36 cellular contexts compared by ENCODE assay signal in the genomic region with DNA sequence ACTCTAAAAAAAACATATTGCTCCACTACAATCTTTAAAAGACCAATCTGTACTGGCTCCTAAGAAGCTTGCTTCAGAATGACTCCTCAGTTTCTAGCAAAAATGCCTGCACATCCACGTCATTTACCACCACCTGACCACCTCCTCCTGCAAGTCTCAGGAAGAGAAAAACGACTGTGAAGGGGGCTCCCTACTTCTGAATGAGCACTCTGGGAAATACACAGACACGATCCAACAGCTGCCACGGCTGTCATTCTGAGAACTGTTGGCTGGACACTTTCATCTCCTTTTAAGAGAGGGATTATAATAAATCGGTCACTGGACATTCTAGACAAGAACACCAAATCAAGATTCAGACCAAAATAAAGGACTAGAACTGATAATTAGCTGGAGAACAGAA.
"Had no signal": no experiment of that assay in that cellular context is flagged by ENCODE, and none has a peak within 500 bp of the region (broad histone marks: within the 10 kb centered on the region; RNA-seq: fewer than 3 reads in every experiment).

No MANE protein-coding gene starts in this region.

- H3K9me3 Mint-ChIP-seq: activated CD4-positive, alpha-beta memory T cell treated with anti-CD3 and anti-CD28 coated beads, Interleukin-2, amount 10 ng/mL, durations not matched to agents 7 days and 5 days; activated naive CD4-positive, alpha-beta T cell treated with anti-CD3 and anti-CD28 coated beads, Interleukin-2, amount 50 U/mL, for 24 hours; brain had no signal

- H3K4me3 ChIP-seq: adrenal gland, MG63, PC-9 had no signal

- H2AFZ ChIP-seq: PC-9 had no signal

- H3K27me3 Mint-ChIP-seq: activated CD4-positive, alpha-beta memory T cell treated with anti-CD3 and anti-CD28 coated beads, Interleukin-2, amount 10 ng/mL, durations not matched to agents 7 days and 5 days; activated CD8-positive, alpha-beta memory T cell treated with anti-CD3 and anti-CD28 coated beads, Interleukin-2, amount 10 ng/mL, durations not matched to agents 7 days and 5 days; activated naive CD4-positive, alpha-beta T cell treated with anti-CD3 and anti-CD28 coated beads, Interleukin-2, amount 50 U/mL, for 24 hours; brain had no signal

- ATAC-seq: activated CD8-positive, alpha-beta memory T cell treated with anti-CD3 and anti-CD28 coated beads, Interleukin-2, amount 10 ng/mL, durations not matched to agents 7 days and 5 days; Right ventricle myocardium inferior had no signal

- H3K4me3 Mint-ChIP-seq: activated CD4-positive, alpha-beta memory T cell treated with anti-CD3 and anti-CD28 coated beads, Interleukin-2, amount 10 ng/mL, durations not matched to agents 7 days and 5 days; activated CD8-positive, alpha-beta memory T cell treated with anti-CD3 and anti-CD28 coated beads, Interleukin-2, amount 10 ng/mL, durations not matched to agents 7 days and 5 days; activated naive CD4-positive, alpha-beta T cell treated with anti-CD3 and anti-CD28 coated beads, Interleukin-2, amount 50 U/mL, for 24 hours; brain had no signal

- H3K9me3 ChIP-seq: adrenal gland, MG63 had no signal

- H3K27me3 ChIP-seq: adrenal gland, MG63 had no signal

- H3K4me1 ChIP-seq: adrenal gland had no signal

- H3K4me1 Mint-ChIP-seq: activated CD8-positive, alpha-beta memory T cell treated with anti-CD3 and anti-CD28 coated beads, Interleukin-2, amount 10 ng/mL, durations not matched to agents 7 days and 5 days; brain had no signal

- DNase-seq: activated CD4-positive, alpha-beta memory T cell treated with anti-CD3 and anti-CD28 coated beads, Interleukin-2, amount 10 ng/mL, durations not matched to agents 7 days and 5 days; activated CD4-positive, alpha-beta T cell treated with anti-CD3 and anti-CD28 coated beads for 1 hour; activated CD4-positive, alpha-beta T cell treated with anti-CD3 and anti-CD28 coated beads for 48 hours; activated CD4-positive, CD25-positive, alpha-beta regulatory T cell; activated CD8-positive, alpha-beta memory T cell treated with anti-CD3 and anti-CD28 coated beads for 24 hours; activated CD8-positive, alpha-beta memory T cell treated with anti-CD3 and anti-CD28 coated beads, Interleukin-2, amount 10 ng/mL, durations not matched to agents 7 days and 5 days; activated CD8-positive, alpha-beta memory T cell treated with anti-CD3 and anti-CD28 coated beads, Interleukin-2, amount 50 U/mL, for 48 hours; activated effector memory CD4-positive, alpha-beta T cell treated with Interleukin-2 at 50 U/mL for 16 hours; activated naive CD4-positive, alpha-beta T cell; activated T-cell treated with anti-CD3 and anti-CD28 coated beads, Interleukin-2, amount 50 U/mL, for 48 hours; adrenal gland; anterior cingulate cortex; Karpas-422; KBM-7; MG63; NCI-H1048; NCI-H1105 treated with DMSO at 0.1 percent for 48 hours; NCI-H1436; NCI-H1694; NCI-H1930; NCI-H2081 treated with DMSO at 0.1 percent for 48 hours; NCI-H226; NCI-H446 treated with DMSO at 0.1 percent for 48 hours; NCI-H524; NCI-H748 treated with DMSO at 0.1 percent for 48 hours; NK-92 treated with Interleukin-12 subunit alpha and Interleukin-12 subunit beta, amount 100 ng/mL, for 24 hours; PC-9; SIG-M5; SW 1271; T-helper 1 cell; T1000; WERI-Rb-1 had no signal

- H3K27ac ChIP-seq: adrenal gland, PC-9, RWPE1, WERI-Rb-1 had no signal

- H3K27ac Mint-ChIP-seq: activated CD4-positive, alpha-beta memory T cell treated with anti-CD3 and anti-CD28 coated beads, Interleukin-2, amount 10 ng/mL, durations not matched to agents 7 days and 5 days; activated CD8-positive, alpha-beta memory T cell treated with anti-CD3 and anti-CD28 coated beads, Interleukin-2, amount 10 ng/mL, durations not matched to agents 7 days and 5 days; activated naive CD4-positive, alpha-beta T cell treated with anti-CD3 and anti-CD28 coated beads, Interleukin-2, amount 50 U/mL, for 24 hours had no signal

- H3K4me2 ChIP-seq: PC-9 had no signal
